In the genomic region with DNA sequence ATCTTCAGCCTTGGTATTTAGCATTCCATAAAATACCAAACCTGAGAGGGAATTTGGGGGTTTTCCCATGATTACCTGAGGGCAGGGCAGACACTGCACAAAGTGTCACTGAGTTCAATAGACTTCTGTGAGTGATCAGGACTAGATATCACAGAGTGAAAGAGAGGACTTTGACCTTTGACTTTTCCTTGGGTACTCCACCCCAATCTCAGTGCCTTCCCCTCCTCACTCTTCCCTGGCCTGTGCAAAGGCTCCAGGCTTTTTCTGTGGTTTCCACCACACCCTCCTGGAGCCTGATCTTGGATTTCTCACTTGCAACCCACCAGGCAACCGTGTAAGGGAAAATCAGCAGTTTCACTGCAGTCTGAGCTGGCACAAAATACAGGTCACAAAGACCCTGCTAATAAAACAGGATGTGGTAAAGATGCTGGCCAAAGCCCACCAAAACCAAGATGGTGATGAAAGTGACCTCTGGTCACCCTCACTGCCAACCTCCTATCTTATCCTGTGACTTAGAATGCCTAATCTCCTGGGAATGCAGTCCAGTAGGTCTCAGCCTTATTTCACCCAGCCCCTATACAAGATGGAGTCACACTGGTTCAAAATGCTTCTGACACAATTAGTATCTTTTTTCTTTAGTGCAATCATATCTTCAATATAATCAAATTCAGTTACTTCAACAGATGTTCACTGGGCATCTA, we compare ENCODE assay signal across 1 cellular context.
A peak's percentile ranks its signal among the peaks of the same experiment; 100 is the strongest.
TF ChIP-seq lines count a peak whose summit lies in the region.

No MANE protein-coding gene starts in this region.

TF ChIP-seq in A549, 52 proteins besides CTCF, POLR2A, EP300 and RAD21 (continued from another document):
- no peak for TF ChIP-seq BCL3 (IDR thresholded peaks at IDR 0.05)
- TF ChIP-seq FOXS1 (CRISPR knock-in tag; IDR thresholded peaks at IDR 0.05) = 0 out of 2 replicates have a peak, but pooled peaks have one; percentile 32
- TF ChIP-seq ESRRA (IDR thresholded peaks at IDR 0.05; ENCODE audit: borderline replicate concordance, low read length) = no peak
- peak; percentile 84; the same call in 1 of the 2 replicates for TF ChIP-seq EHF (CRISPR knock-in tag; IDR thresholded peaks at IDR 0.05)
- peak; percentile 89 for TF ChIP-seq ZNF302 (CRISPR knock-in tag; IDR thresholded peaks at IDR 0.05)
- TF ChIP-seq, protein P1, sequence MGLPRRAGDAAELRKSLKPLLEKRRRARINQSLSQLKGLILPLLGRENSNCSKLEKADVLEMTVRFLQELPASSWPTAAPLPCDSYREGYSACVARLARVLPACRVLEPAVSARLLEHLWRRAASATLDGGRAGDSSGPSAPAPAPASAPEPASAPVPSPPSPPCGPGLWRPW (IDR thresholded peaks at IDR 0.05) = no peak
- TF ChIP-seq MAFK (IDR thresholded peaks at IDR 0.05; ENCODE audit: partially characterized antibody) = no peak
- TF ChIP-seq CHD4 (IDR thresholded peaks at IDR 0.05; ENCODE audit: borderline replicate concordance) = no peak
- no peak for TF ChIP-seq NR3C1 (IDR thresholded peaks at IDR 0.05)
- TF ChIP-seq TP53 (CRISPR knock-in tag; IDR thresholded peaks at IDR 0.05) = no peak
- TF ChIP-seq MYC (IDR thresholded peaks at IDR 0.05; ENCODE audit: borderline replicate concordance, low read length) = no peak
- TF ChIP-seq HOXB13 (CRISPR knock-in tag; IDR thresholded peaks at IDR 0.05; ENCODE audit: low read depth) = 0 out of 2 replicates have a peak, but pooled peaks have one; percentile 25
- TF ChIP-seq, protein P2, sequence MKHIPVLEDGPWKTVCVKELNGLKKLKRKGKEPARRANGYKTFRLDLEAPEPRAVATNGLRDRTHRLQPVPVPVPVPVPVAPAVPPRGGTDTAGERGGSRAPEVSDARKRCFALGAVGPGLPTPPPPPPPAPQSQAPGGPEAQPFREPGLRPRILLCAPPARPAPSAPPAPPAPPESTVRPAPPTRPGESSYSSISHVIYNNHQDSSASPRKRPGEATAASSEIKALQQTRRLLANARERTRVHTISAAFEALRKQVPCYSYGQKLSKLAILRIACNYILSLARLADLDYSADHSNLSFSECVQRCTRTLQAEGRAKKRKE (CRISPR knock-in tag; IDR thresholded peaks at IDR 0.05; ENCODE audit: low read depth) = peak; percentile 28; the same call in 1 of the 2 replicates
- TF ChIP-seq ZC3H11A (IDR thresholded peaks at IDR 0.05) = no peak
- TF ChIP-seq, protein P3, sequence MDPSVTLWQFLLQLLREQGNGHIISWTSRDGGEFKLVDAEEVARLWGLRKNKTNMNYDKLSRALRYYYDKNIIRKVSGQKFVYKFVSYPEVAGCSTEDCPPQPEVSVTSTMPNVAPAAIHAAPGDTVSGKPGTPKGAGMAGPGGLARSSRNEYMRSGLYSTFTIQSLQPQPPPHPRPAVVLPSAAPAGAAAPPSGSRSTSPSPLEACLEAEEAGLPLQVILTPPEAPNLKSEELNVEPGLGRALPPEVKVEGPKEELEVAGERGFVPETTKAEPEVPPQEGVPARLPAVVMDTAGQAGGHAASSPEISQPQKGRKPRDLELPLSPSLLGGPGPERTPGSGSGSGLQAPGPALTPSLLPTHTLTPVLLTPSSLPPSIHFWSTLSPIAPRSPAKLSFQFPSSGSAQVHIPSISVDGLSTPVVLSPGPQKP (IDR thresholded peaks at IDR 0.05; ENCODE audit: low read depth, low read length) = no peak
- no peak for TF ChIP-seq CBX2 (IDR thresholded peaks at IDR 0.05; ENCODE audit: borderline replicate concordance, low read depth)
- peak; percentile 63; the same call in 1 of the 2 replicates for TF ChIP-seq ZSCAN20 (CRISPR knock-in tag; IDR thresholded peaks at IDR 0.05)
